Comparison of ENCODE assay signal across 31 cellular contexts in genomic region chr2:217366246-217366645, GRCh38.
DNase-seq lines count a peak whose midpoint lies in the region; ATAC-seq, FAIRE-seq and TF ChIP-seq lines count a peak whose summit lies in the region.
"Had no signal": no experiment of that assay in that cellular context is flagged by ENCODE, and none has a peak within 500 bp of the region (broad histone marks: within the 10 kb centered on the region; RNA-seq: fewer than 3 reads in every experiment).

No MANE protein-coding gene starts in this region.

- no peak overlapping the region for H3K27ac Mint-ChIP-seq in GM23338
- H3K27ac Mint-ChIP-seq in astrocyte (ENCODE audit: unreplicated experiment) = no peak overlapping the region
- H3K27ac Mint-ChIP-seq in neural progenitor cell = no peak overlapping the region
- H3K27ac Mint-ChIP-seq: activated naive CD8-positive, alpha-beta T cell treated with anti-CD3 and anti-CD28 coated beads, Interleukin-2, amount 50 U/mL, for 24 hours; naive B cell; progenitor cell of endocrine pancreas had no signal

- H3K9ac ChIP-seq in astrocyte (ENCODE audit: low read length) = no peak overlapping the region
- no peak overlapping the region for H3K9ac ChIP-seq in neural progenitor cell
- H3K9ac ChIP-seq: KMS-11 had no signal

- DNase-seq in GM23338 (ENCODE audit: low spot score) = no peak
- peak; percentile 82 for DNase-seq in NCI-H345 treated with DMSO at 0.1 percent for 48 hours (lab: John Stamatoyannopoulos, UW; ENCODE audit: unreplicated experiment)
- no peak for DNase-seq in astrocyte (ENCODE audit: low read depth)
- DNase-seq in neural progenitor cell (ENCODE audit: low spot score) = no peak
- no peak for DNase-seq in RWPE1 (ENCODE audit: low spot score)
- no peak for DNase-seq in NCI-H1092 (lab: John Stamatoyannopoulos, UW)
- DNase-seq: activated CD4-positive, alpha-beta T cell treated with anti-CD3 and anti-CD28 coated beads, Interleukin-2, amount 50 U/mL, for 4 hours; activated CD4-positive, CD25-positive, alpha-beta regulatory T cell; activated naive CD4-positive, alpha-beta T cell; activated naive CD8-positive, alpha-beta T cell treated with anti-CD3 and anti-CD28 coated beads, Interleukin-2, amount 50 U/mL, for 24 hours; body of pancreas; C1 segment of cervical spinal cord; cerebellar nuclear complex; heart right ventricle; midbrain; naive B cell; NCI-H1436 treated with DMSO at 0.1 percent for 48 hours; NCI-H2171; NCI-H524 treated with DMSO at 0.1 percent for 48 hours; right lobe of liver; stimulated activated CD4-positive, alpha-beta T cell treated with anti-CD3 and anti-CD28 coated beads, Interleukin-12 subunit alpha, Interleukin-12 subunit beta, amount 100 ng/mL, for 4 hours; stimulated activated CD4-positive, alpha-beta T cell treated with anti-CD3 and anti-CD28 coated beads, Interleukin-2, amount 100 ng/mL, for 48 hours; stomach; thyroid gland had no signal

- FAIRE-seq in astrocyte (lab: Jason Lieb, UNC) = peak; percentile 83
- FAIRE-seq: frontal cortex, GM12891, H54 had no signal

- H3K4me2 ChIP-seq in GM23338 = no peak overlapping the region
- peak overlapping the region; percentile 28 for H3K4me2 ChIP-seq in astrocyte (ENCODE audit: low read length)
- peak overlapping the region; percentile 27 for H3K4me2 ChIP-seq in neural progenitor cell
- H3K4me2 ChIP-seq: KMS-11 had no signal

- H3K4me3 ChIP-seq in GM23338 (no peak overlapping the region), astrocyte (ENCODE audit: insufficient read depth, low read depth, low read length) (no peak overlapping the region), neural progenitor cell (no peak overlapping the region)
- H3K4me3 ChIP-seq: body of pancreas, heart right ventricle, right lobe of liver, stomach, thyroid gland had no signal

- H3K27ac ChIP-seq in GM23338 (ENCODE audit: low read depth) (no peak overlapping the region), astrocyte (ENCODE audit: low read depth, low read length) (no peak overlapping the region), neural progenitor cell (no peak overlapping the region), RWPE1 (no peak overlapping the region)
- H3K27ac ChIP-seq: body of pancreas, heart right ventricle, HL-60, KMS-11, right lobe of liver, stomach, thyroid gland had no signal

- H3K36me3 Mint-ChIP-seq in GM23338 (ENCODE audit: low read depth) (no peaks in the 10 kb centered on the region), astrocyte (ENCODE audit: low read depth, unreplicated experiment) (no peaks in the 10 kb centered on the region), neural progenitor cell (no peaks in the 10 kb centered on the region)

- H3K9me3 Mint-ChIP-seq in GM23338 (no peaks in the 10 kb centered on the region; the same call in 2 of the 3 replicates), astrocyte (ENCODE audit: unreplicated experiment) (peaks cover 2% of the 10 kb centered on the region), neural progenitor cell (peaks cover 2% of the 10 kb centered on the region)
- H3K9me3 Mint-ChIP-seq: activated naive CD8-positive, alpha-beta T cell treated with anti-CD3 and anti-CD28 coated beads, Interleukin-2, amount 50 U/mL, for 24 hours had no signal

- H3K36me3 ChIP-seq in GM23338 (ENCODE audit: insufficient read depth) = no peaks in the 10 kb centered on the region
- H3K36me3 ChIP-seq in astrocyte (ENCODE audit: insufficient read depth, low read length) = no peaks in the 10 kb centered on the region
- no peaks in the 10 kb centered on the region for H3K36me3 ChIP-seq in neural progenitor cell
- H3K36me3 ChIP-seq: heart right ventricle, right lobe of liver, stomach, thyroid gland had no signal

- H3K4me1 ChIP-seq in GM23338 (ENCODE audit: insufficient read depth) (no peaks in the 10 kb centered on the region), astrocyte (ENCODE audit: insufficient read depth, low read length) (peaks cover 36% of the 10 kb centered on the region), neural progenitor cell (peaks cover 26% of the 10 kb centered on the region)
- H3K4me1 ChIP-seq: body of pancreas, right lobe of liver had no signal

- H3K27me3 Mint-ChIP-seq in GM23338 (ENCODE audit: insufficient read depth, low read depth, poor library complexity) = peaks cover 15% of the 10 kb centered on the region
- H3K27me3 Mint-ChIP-seq in astrocyte (ENCODE audit: low read depth, unreplicated experiment) = no peaks in the 10 kb centered on the region
- peaks cover 3% of the 10 kb centered on the region for H3K27me3 Mint-ChIP-seq in neural progenitor cell (ENCODE audit: insufficient read depth, low read depth)
- H3K27me3 Mint-ChIP-seq: activated naive CD8-positive, alpha-beta T cell treated with anti-CD3 and anti-CD28 coated beads, Interleukin-2, amount 50 U/mL, for 24 hours had no signal

- H3K4me3 Mint-ChIP-seq in GM23338 = no peak overlapping the region
- H3K4me3 Mint-ChIP-seq in astrocyte (ENCODE audit: unreplicated experiment) = no peak overlapping the region
- no peak overlapping the region for H3K4me3 Mint-ChIP-seq in neural progenitor cell
- H3K4me3 Mint-ChIP-seq: activated naive CD8-positive, alpha-beta T cell treated with anti-CD3 and anti-CD28 coated beads, Interleukin-2, amount 50 U/mL, for 24 hours; naive B cell had no signal

- no peaks in the 10 kb centered on the region; the same call in 1 of the 2 replicates for H3K9me2 ChIP-seq in GM23338 (ENCODE audit: insufficient read depth)

- CTCF ChIA-PET in RWPE1 (lab: Yijun Ruan, JAX) = no interaction called here

- no peak for TF ChIP-seq CTCF in GM23338 (conservative IDR thresholded peaks at IDR 0.05; ENCODE audit: low read depth in 2 of 2)
- TF ChIP-seq CTCF in astrocyte (IDR thresholded peaks at IDR 0.05; ENCODE audit: insufficient read depth, low read depth, low read length) = no peak
- no peak for TF ChIP-seq CTCF in neural progenitor cell (IDR thresholded peaks at IDR 0.05)
- TF ChIP-seq CTCF in RWPE1 (conservative IDR thresholded peaks at IDR 0.05; ENCODE audit: low read depth) = no peak

- H2AFZ ChIP-seq in GM23338 (no peak overlapping the region), astrocyte (ENCODE audit: low read depth, low read length) (no peak overlapping the region), neural progenitor cell (replicated peaks) (no peak overlapping the region)

- H3K4me1 Mint-ChIP-seq in GM23338 = no peaks in the 10 kb centered on the region
- peaks cover 18% of the 10 kb centered on the region for H3K4me1 Mint-ChIP-seq in astrocyte (ENCODE audit: low read depth, unreplicated experiment)
- H3K4me1 Mint-ChIP-seq in neural progenitor cell = peaks cover 3% of the 10 kb centered on the region

- POLR2A ChIA-PET in RWPE1 (lab: Yijun Ruan, JAX; ENCODE audit: low non-redundant PET) = no interaction called here

- H4K20me1 ChIP-seq in GM23338 (replicated peaks; ENCODE audit: insufficient read depth) (no peaks in the 10 kb centered on the region), astrocyte (ENCODE audit: insufficient read depth, low read length) (no peaks in the 10 kb centered on the region), neural progenitor cell (ENCODE audit: low read depth) (no peaks in the 10 kb centered on the region)

- H3K27me3 ChIP-seq in GM23338 (ENCODE audit: insufficient read depth) (no peaks in the 10 kb centered on the region), astrocyte (ENCODE audit: insufficient read depth, low read length) (no peaks in the 10 kb centered on the region), neural progenitor cell (no peaks in the 10 kb centered on the region)
- H3K27me3 ChIP-seq: body of pancreas, heart right ventricle, right lobe of liver, stomach, thyroid gland had no signal

- H3K9me3 ChIP-seq in astrocyte (ENCODE audit: insufficient read depth, low read depth, low read length) (no peaks in the 10 kb centered on the region), neural progenitor cell (ENCODE audit: low read depth) (no peaks in the 10 kb centered on the region)
- H3K9me3 ChIP-seq: body of pancreas, heart right ventricle, right lobe of liver, stomach, thyroid gland had no signal

- no peaks in the 10 kb centered on the region for H3K79me2 ChIP-seq in GM23338 (replicated peaks; ENCODE audit: insufficient read depth)
- no peaks in the 10 kb centered on the region for H3K79me2 ChIP-seq in astrocyte (ENCODE audit: insufficient read depth, low read length)
- no peaks in the 10 kb centered on the region for H3K79me2 ChIP-seq in neural progenitor cell (ENCODE audit: low read depth)

- peak; percentile 54; the same call in 2 of the 3 replicates for ATAC-seq in GM23338
- ATAC-seq in HG03378 (IDR thresholded peaks at IDR 0.05; ENCODE audit: unreplicated experiment) = no peak
- ATAC-seq: activated naive CD8-positive, alpha-beta T cell treated with anti-CD3 and anti-CD28 coated beads, Interleukin-2, amount 50 U/mL, for 24 hours; body of pancreas; heart right ventricle; right lobe of liver had no signal

- no peaks in the 10 kb centered on the region for H3F3A ChIP-seq in GM23338 (replicated peaks; ENCODE audit: low read depth)
- peaks cover 10% of the 10 kb centered on the region for H3F3A ChIP-seq in neural progenitor cell (ENCODE audit: low read depth)

TF ChIP-seq in GM23338, 12 proteins besides CTCF, POLR2A, EP300 and RAD21 (continues in another document):
- TF ChIP-seq EZH2 (IDR thresholded peaks at IDR 0.05; ENCODE audit: low read depth, unreplicated experiment) (no peak), ZNF114 (CRISPR knock-in tag; IDR thresholded peaks at IDR 0.05) (no peak), ETS1 (IDR thresholded peaks at IDR 0.05) (no peak), CREB1 (CRISPR knock-in tag; IDR thresholded peaks at IDR 0.05; ENCODE audit: low read depth) (no peak), NANOG (IDR thresholded peaks at IDR 0.05; ENCODE audit: borderline replicate concordance) (no peak), ZNF331 (CRISPR knock-in tag; IDR thresholded peaks at IDR 0.05; ENCODE audit: low read depth) (no peak)
